13 cellular contexts compared by ENCODE assay signal in genomic region chr1:245807954-245808719, GRCh38.
DNase-seq lines count a peak whose midpoint lies in the region; ATAC-seq, FAIRE-seq and TF ChIP-seq lines count a peak whose summit lies in the region.
"Had no signal": no experiment of that assay in that cellular context is flagged by ENCODE, and none has a peak within 500 bp of the region (broad histone marks: within the 10 kb centered on the region; RNA-seq: fewer than 3 reads in every experiment).

No MANE protein-coding gene starts in this region.

- no peak overlapping the region for H3K9ac ChIP-seq in GM12878 (ENCODE audit: control insufficient read depth, insufficient read depth, low read length)
- H3K9ac ChIP-seq in HepG2 (ENCODE audit: insufficient read depth, low read depth, low read length): no peak overlapping the region
- H3K9ac ChIP-seq: KMS-11 had no signal

- H4K20me1 ChIP-seq in GM12878 (ENCODE audit: control insufficient read depth, insufficient read depth) (no peaks in the 10 kb centered on the region), HepG2 (ENCODE audit: insufficient read depth, low read length) (no peaks in the 10 kb centered on the region)

- RAD21 ChIA-PET in GM12878 (lab: Charles Lee; ENCODE audit: unreplicated experiment): interaction anchor here (0.7 to 1.3 kb wide), 7 partner anchors 9 to 192 kb away, joined by 3 read pairs; no protein-coding TSS in a partner anchor

- H3K4me3 ChIP-seq in GM12878 (peak overlapping the region; percentile 37; the same call in 1 of the 2 replicates), BE2C (ENCODE audit: low read depth, low read length) (no peak overlapping the region), tibial nerve (no peak overlapping the region), HepG2 (replicated peaks in 1 of 3; ENCODE audit: insufficient read depth in 1 of 3, low read depth in 2 of 3, low read length in 3 of 3) (no peak overlapping the region)
- H3K4me3 ChIP-seq: right atrium auricular region had no signal

- BruUV-seq in GM12878 (replicated peaks; lab: Mats Ljungman, UMichigan): no TSS peak
- no TSS peak for BruUV-seq in HepG2 (replicated peaks; lab: Mats Ljungman, UMichigan)

- no peaks in the 10 kb centered on the region for H3K36me3 ChIP-seq in GM12878 (ENCODE audit: control insufficient read depth in 2 of 2, insufficient read depth in 2 of 2, low read length in 1 of 2)
- peaks cover 9% of the 10 kb centered on the region; the same call in 1 of the 2 replicates for H3K36me3 ChIP-seq in BE2C
- H3K36me3 ChIP-seq in tibial nerve: no peaks in the 10 kb centered on the region
- H3K36me3 ChIP-seq in HepG2 (replicated peaks in 1 of 2; ENCODE audit: control insufficient read depth in 1 of 2, insufficient read depth in 2 of 2, low read length in 2 of 2): no peaks in the 10 kb centered on the region
- H3K36me3 ChIP-seq: right atrium auricular region had no signal

- no peaks in the 10 kb centered on the region for H3K9me3 Mint-ChIP-seq in activated CD8-positive, alpha-beta T cell treated with anti-CD3 and anti-CD28 coated beads, Interleukin-2, amount 10 ng/mL, durations not matched to agents 7 days and 5 days (ENCODE audit: insufficient read depth)
- no peaks in the 10 kb centered on the region for H3K9me3 Mint-ChIP-seq in activated CD8-positive, alpha-beta T cell treated with anti-CD3 and anti-CD28 coated beads for 36 hours
- H3K9me3 Mint-ChIP-seq: activated CD4-positive, alpha-beta memory T cell treated with anti-CD3 and anti-CD28 coated beads for 36 hours had no signal

- no peak for TF ChIP-seq CTCF in activated CD8-positive, alpha-beta T cell treated with anti-CD3 and anti-CD28 coated beads for 36 hours (IDR thresholded peaks at IDR 0.05)
- TF ChIP-seq CTCF in GM12878 (IDR thresholded peaks at IDR 0.05 in 2 of 3, conservative IDR thresholded peaks at IDR 0.05 in 1 of 3; ENCODE audit: control insufficient read depth in 2 of 3, extremely low read depth in 1 of 3, insufficient read depth in 1 of 3, low read depth in 3 of 3, low read length in 3 of 3) (no peak), BE2C (IDR thresholded peaks at IDR 0.05; ENCODE audit: low read depth, low read length) (no peak), tibial nerve (IDR thresholded peaks at IDR 0.05) (no peak), HepG2 (CRISPR knock-in tag; IDR thresholded peaks at IDR 0.05) (no peak)

- WGBS in GM12878 (ENCODE audit: insufficient coverage, insufficient replicate concordance, low lambda C conversion rate, missing lambda C conversion rate): 1% methylated on average over 7 of the region's 7 CpGs
- WGBS in tibial nerve, 2 donors: 61 to 62% methylated on average over 7 of the region's 7 CpGs
- WGBS in HepG2 (ENCODE audit: low lambda C conversion rate): 96% methylated on average over 7 of the region's 7 CpGs

- ATAC-seq in activated CD8-positive, alpha-beta T cell treated with anti-CD3 and anti-CD28 coated beads, Interleukin-2, amount 10 ng/mL, durations not matched to agents 7 days and 5 days: no peak
- no peak for ATAC-seq in activated CD8-positive, alpha-beta T cell treated with anti-CD3 and anti-CD28 coated beads for 36 hours
- ATAC-seq in HG03354 (IDR thresholded peaks at IDR 0.05; ENCODE audit: poor library complexity, severe bottlenecking, unreplicated experiment): peak; percentile 38
- ATAC-seq in GM12878: peak; percentile 53
- ATAC-seq in HepG2: no peak
- ATAC-seq in left cardiac atrium: no peak

- CTCF ChIA-PET in activated CD8-positive, alpha-beta T cell treated with anti-CD3 and anti-CD28 coated beads, Interleukin-2, amount 10 ng/mL, durations not matched to agents 7 days and 5 days (lab: Charles Lee): no interaction called here
- CTCF ChIA-PET in activated CD8-positive, alpha-beta T cell treated with anti-CD3 and anti-CD28 coated beads for 36 hours (lab: Charles Lee): no interaction called here
- CTCF ChIA-PET in GM12878 (lab: Yijun Ruan, JAX): interaction anchor here (0.9 to 1.1 kb wide), 2 partner anchors 10 to 81 kb away, joined by 3 to 7 read pairs; no protein-coding TSS in a partner anchor
- CTCF ChIA-PET in HepG2 (lab: Yijun Ruan, JAX; ENCODE audit: low intra/inter-chr PET ratio, low total read pairs): no interaction called here

- H3K27ac ChIP-seq in GM12878 (ENCODE audit: control insufficient read depth, insufficient read depth): peak overlapping the region; percentile 41
- H3K27ac ChIP-seq in tibial nerve: peak overlapping the region in 1 of 4 donors; percentile 4
- H3K27ac ChIP-seq in HepG2 (ENCODE audit: extremely low read length, insufficient read depth, low read length): no peak overlapping the region
- H3K27ac ChIP-seq: KMS-11, right atrium auricular region had no signal

- SMC1A ChIA-PET in GM12878 (lab: Charles Lee; ENCODE audit: uncharacterized antibody, unreplicated experiment): interaction anchor here (0.9 to 1.7 kb wide), 7 partner anchors 9 to 163 kb away, joined by 3 to 5 read pairs (median 4); no protein-coding TSS in a partner anchor

- no peaks in the 10 kb centered on the region for H3K9me3 ChIP-seq in GM12878 (replicated peaks; ENCODE audit: control insufficient read depth, insufficient read depth, low read length)
- H3K9me3 ChIP-seq in BE2C: no peaks in the 10 kb centered on the region
- H3K9me3 ChIP-seq in tibial nerve: no peaks in the 10 kb centered on the region
- no peaks in the 10 kb centered on the region for H3K9me3 ChIP-seq in HepG2 (ENCODE audit: low read length)
- H3K9me3 ChIP-seq: right atrium auricular region had no signal

- H3K4me3 Mint-ChIP-seq in activated CD8-positive, alpha-beta T cell treated with anti-CD3 and anti-CD28 coated beads, Interleukin-2, amount 10 ng/mL, durations not matched to agents 7 days and 5 days: no peak overlapping the region
- H3K4me3 Mint-ChIP-seq in activated CD8-positive, alpha-beta T cell treated with anti-CD3 and anti-CD28 coated beads for 36 hours: no peak overlapping the region
- H3K4me3 Mint-ChIP-seq: activated CD4-positive, alpha-beta memory T cell treated with anti-CD3 and anti-CD28 coated beads for 36 hours had no signal

- H2AFZ ChIP-seq in GM12878 (ENCODE audit: control insufficient read depth, low read depth, low read length) (peak overlapping the region; percentile 80), HepG2 (ENCODE audit: low read length) (no peak overlapping the region)

- H3K79me2 ChIP-seq in GM12878 (ENCODE audit: control insufficient read depth, insufficient read depth, low read length) (no peaks in the 10 kb centered on the region), HepG2 (ENCODE audit: insufficient read depth, low read length) (peaks cover 2% of the 10 kb centered on the region)

- H3K27me3 Mint-ChIP-seq in activated CD8-positive, alpha-beta T cell treated with anti-CD3 and anti-CD28 coated beads, Interleukin-2, amount 10 ng/mL, durations not matched to agents 7 days and 5 days (ENCODE audit: low read depth): no peaks in the 10 kb centered on the region
- no peaks in the 10 kb centered on the region for H3K27me3 Mint-ChIP-seq in activated CD8-positive, alpha-beta T cell treated with anti-CD3 and anti-CD28 coated beads for 36 hours
- H3K27me3 Mint-ChIP-seq: activated CD4-positive, alpha-beta memory T cell treated with anti-CD3 and anti-CD28 coated beads for 36 hours had no signal

- no peak for DNase-seq in activated CD8-positive, alpha-beta T cell treated with anti-CD3 and anti-CD28 coated beads, Interleukin-2, amount 10 ng/mL, durations not matched to agents 7 days and 5 days
- no peak for DNase-seq in activated CD8-positive, alpha-beta T cell treated with anti-CD3 and anti-CD28 coated beads for 36 hours
- DNase-seq in GM12878 (ENCODE audit: low read depth, low spot score) (peak; percentile 20), BE2C (no peak), tibial nerve (ENCODE audit: low spot score in 2 of 2) (no peak), HepG2 (ENCODE audit: low spot score) (no peak), left cardiac atrium (no peak)
- DNase-seq: activated CD4-positive, alpha-beta memory T cell treated with anti-CD3 and anti-CD28 coated beads for 36 hours; mesendoderm; SW 1271 had no signal

- peaks cover 14% of the 10 kb centered on the region for H3K4me1 Mint-ChIP-seq in activated CD8-positive, alpha-beta T cell treated with anti-CD3 and anti-CD28 coated beads, Interleukin-2, amount 10 ng/mL, durations not matched to agents 7 days and 5 days (ENCODE audit: low read depth)
- peaks cover 10% of the 10 kb centered on the region for H3K4me1 Mint-ChIP-seq in activated CD8-positive, alpha-beta T cell treated with anti-CD3 and anti-CD28 coated beads for 36 hours (ENCODE audit: low read depth)

- no peak for TF ChIP-seq RAD21 in GM12878 (IDR thresholded peaks at IDR 0.05; ENCODE audit: insufficient read depth, low read depth, low read length)
- TF ChIP-seq RAD21 in HepG2 (CRISPR knock-in tag; IDR thresholded peaks at IDR 0.05): no peak

- FAIRE-seq in GM12878 (lab: Jason Lieb, UNC) (no peak), HepG2 (lab: Jason Lieb, UNC) (no peak)

- H3K36me3 Mint-ChIP-seq in activated CD8-positive, alpha-beta T cell treated with anti-CD3 and anti-CD28 coated beads, Interleukin-2, amount 10 ng/mL, durations not matched to agents 7 days and 5 days (ENCODE audit: low read depth): no peaks in the 10 kb centered on the region
- no peaks in the 10 kb centered on the region for H3K36me3 Mint-ChIP-seq in activated CD8-positive, alpha-beta T cell treated with anti-CD3 and anti-CD28 coated beads for 36 hours (ENCODE audit: low read depth)
- H3K36me3 Mint-ChIP-seq: activated CD4-positive, alpha-beta memory T cell treated with anti-CD3 and anti-CD28 coated beads for 36 hours had no signal

- H3K4me1 ChIP-seq in GM12878 (ENCODE audit: control insufficient read depth, insufficient read depth, low read length) (peaks cover 45% of the 10 kb centered on the region), BE2C (peaks cover 17% of the 10 kb centered on the region), tibial nerve (peaks cover 0 to 6% (median 0%) of the 10 kb centered on the region in 4 donors), HepG2 (ENCODE audit: insufficient read depth, low read length) (peaks cover 71% of the 10 kb centered on the region)
- H3K4me1 ChIP-seq: right atrium auricular region had no signal

- POLR2A ChIA-PET in activated CD8-positive, alpha-beta T cell treated with anti-CD3 and anti-CD28 coated beads, Interleukin-2, amount 10 ng/mL, durations not matched to agents 7 days and 5 days (lab: Charles Lee): no interaction called here
- POLR2A ChIA-PET in activated CD8-positive, alpha-beta T cell treated with anti-CD3 and anti-CD28 coated beads for 36 hours (lab: Charles Lee): no interaction called here
- POLR2A ChIA-PET in GM12878 (lab: Charles Lee) (no interaction called here), HepG2 (lab: Yijun Ruan, JAX) (no interaction called here)

- H3K4me2 ChIP-seq in GM12878 (ENCODE audit: control insufficient read depth, insufficient read depth): peak overlapping the region; percentile 68
- no peak overlapping the region for H3K4me2 ChIP-seq in HepG2 (ENCODE audit: low read depth, low read length)
- H3K4me2 ChIP-seq: KMS-11 had no signal

- in situ Hi-C loops in GM12878 (cut with MboI) (no loop called here), HepG2 (cut with HindIII; ENCODE audit: extremely low pct_ligation_motif_present, low pct_unique_long_range_greater_than_20kb) (no loop called here)

- intact Hi-C loops in activated CD8-positive, alpha-beta T cell treated with anti-CD3 and anti-CD28 coated beads for 36 hours (cut with micrococcal nuclease): no loop called here
- intact Hi-C loops in GM12878 (cut with micrococcal nuclease; ENCODE audit: unreplicated experiment): loop anchor here (5.0 to 10.0 kb wide), 2 partner anchors 63 to 194 kb away; no protein-coding TSS in a partner anchor
- intact Hi-C loops in HepG2 (cut with micrococcal nuclease; ENCODE audit: unreplicated experiment): no loop called here
- intact Hi-C loops in left cardiac atrium (cut with DNase I): no loop called here

- TF ChIP-seq EP300 in GM12878 (IDR thresholded peaks at IDR 0.05; ENCODE audit: borderline replicate concordance in 1 of 2, control insufficient read depth in 1 of 2, low read depth in 2 of 2, low read length in 2 of 2) (no peak), tibial nerve (IDR thresholded peaks at IDR 0.05) (no peak), HepG2 (IDR thresholded peaks at IDR 0.05; ENCODE audit: low read depth in 2 of 2, low read length in 2 of 2) (no peak), HepG2 (CRISPR knock-in tag; IDR thresholded peaks at IDR 0.05; ENCODE audit: borderline replicate concordance) (no peak)

- H3K27me3 ChIP-seq in GM12878 (replicated peaks in 1 of 2; ENCODE audit: control insufficient read depth in 2 of 2, insufficient read depth in 2 of 2, low read length in 1 of 2) (no peaks in the 10 kb centered on the region), BE2C (no peaks in the 10 kb centered on the region), tibial nerve (no peaks in the 10 kb centered on the region), HepG2 (ENCODE audit: control insufficient read depth in 1 of 2, insufficient read depth in 2 of 2, low read length in 2 of 2) (no peaks in the 10 kb centered on the region)
- H3K27me3 ChIP-seq: right atrium auricular region had no signal

- TF ChIP-seq POLR2A in GM12878 (IDR thresholded peaks at IDR 0.05; ENCODE audit: low read depth, low read length): no peak
- TF ChIP-seq POLR2A in tibial nerve (IDR thresholded peaks at IDR 0.05): no peak
- TF ChIP-seq POLR2A in HepG2 (IDR thresholded peaks at IDR 0.05; ENCODE audit: insufficient read depth in 1 of 2, low read depth in 2 of 2, low read length in 2 of 2): no peak

- H3K27ac Mint-ChIP-seq in activated CD8-positive, alpha-beta T cell treated with anti-CD3 and anti-CD28 coated beads, Interleukin-2, amount 10 ng/mL, durations not matched to agents 7 days and 5 days: peak overlapping the region; percentile 64
- H3K27ac Mint-ChIP-seq in activated CD8-positive, alpha-beta T cell treated with anti-CD3 and anti-CD28 coated beads for 36 hours: no peak overlapping the region
- H3K27ac Mint-ChIP-seq: activated CD4-positive, alpha-beta memory T cell treated with anti-CD3 and anti-CD28 coated beads for 36 hours had no signal

Comparison
In these comparisons a context has a peak if more than half of its experiments do, and no peak if none do; other contexts are left out.
1. ATAC-seq: peak in HG03354 (single experiment) and GM12878 (single experiment); none in activated CD8-positive, alpha-beta T cell treated with anti-CD3 and anti-CD28 coated beads, Interleukin-2, amount 10 ng/mL, durations not matched to agents 7 days and 5 days (single experiment), activated CD8-positive, alpha-beta T cell treated with anti-CD3 and anti-CD28 coated beads for 36 hours (single experiment), HepG2 (single experiment) and left cardiac atrium (0 of 2).